24 cellular contexts compared by ENCODE assay signal in the genomic region with DNA sequence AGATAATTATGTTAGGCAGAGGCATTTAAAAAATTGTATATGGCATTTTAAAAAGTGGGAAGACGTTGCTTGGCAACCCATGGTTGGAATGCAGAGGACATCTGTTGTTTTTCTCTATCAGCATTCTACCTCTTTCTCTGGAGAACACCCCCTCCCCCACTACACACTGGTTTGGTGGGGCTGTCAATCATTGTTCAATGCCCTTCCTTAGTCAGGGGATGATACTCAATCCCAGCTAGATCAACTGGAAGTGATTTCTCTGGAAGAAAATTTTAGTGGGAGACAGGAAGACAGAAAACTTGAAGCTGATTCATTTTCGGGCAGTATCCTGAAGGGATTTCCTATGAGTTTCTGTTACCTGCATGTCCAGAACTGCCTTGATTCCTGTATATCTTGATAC. TPM values are rescaled to one million over a fixed set of nuclear protein-coding genes. Genes with fewer than 3 reads are reported as not detected.
A peak's percentile ranks its signal among the peaks of the same experiment; 100 is the strongest.
DNase-seq lines count a peak whose midpoint lies in the region; ATAC-seq, FAIRE-seq and TF ChIP-seq lines count a peak whose summit lies in the region.
"Had no signal": no experiment of that assay in that cellular context is flagged by ENCODE, and none has a peak within 500 bp of the region (broad histone marks: within the 10 kb centered on the region; RNA-seq: fewer than 3 reads in every experiment).

No MANE protein-coding gene starts in this region.

- no TSS peak for BruUV-seq in K562 (replicated peaks; lab: Mats Ljungman, UMichigan)

- peaks cover 19% of the 10 kb centered on the region for H3K9me3 Mint-ChIP-seq in mesothelial cell of epicardium
- H3K9me3 Mint-ChIP-seq: activated CD4-positive, alpha-beta memory T cell treated with anti-CD3 and anti-CD28 coated beads, Interleukin-2, amount 10 ng/mL, durations not matched to agents 7 days and 5 days; activated naive CD4-positive, alpha-beta T cell treated with anti-CD3 and anti-CD28 coated beads, Interleukin-2, amount 50 U/mL, for 24 hours; activated T-cell treated with anti-CD3 and anti-CD28 coated beads, Interleukin-2, amount 50 U/mL, for 24 hours; H9; T-helper 1 cell treated with Interleukin-12 subunit alpha and Interleukin-12 subunit beta and Interleukin-4 antibody, amounts not matched to agents 30 μg/mL and 1 μg/mL, for 36 hours; WTC11 had no signal

- H3K27me3 Mint-ChIP-seq in mesothelial cell of epicardium (ENCODE audit: low read depth), result no peaks in the 10 kb centered on the region
- H3K27me3 Mint-ChIP-seq: activated naive CD4-positive, alpha-beta T cell treated with anti-CD3 and anti-CD28 coated beads, Interleukin-2, amount 50 U/mL, for 24 hours; activated T-cell treated with anti-CD3 and anti-CD28 coated beads, Interleukin-2, amount 50 U/mL, for 24 hours; CD4-positive, alpha-beta memory T cell had no signal

- no peak overlapping the region for H2AFZ ChIP-seq in K562 (ENCODE audit: low read depth, low read length)

- TF ChIP-seq POLR2A in K562 (conservative IDR thresholded peaks at IDR 0.05) (no peak), esophagus squamous epithelium (IDR thresholded peaks at IDR 0.05) (no peak)

- H3K9me3 ChIP-seq in K562 (replicated peaks; ENCODE audit: control insufficient read depth, insufficient read depth, low read depth, low read length) (no peaks in the 10 kb centered on the region), esophagus squamous epithelium (no peaks in the 10 kb centered on the region)
- H3K9me3 ChIP-seq: gastroesophageal sphincter, ovary, right lobe of liver had no signal

- WGBS in K562 (ENCODE audit: insufficient coverage, low coverage, missing lambda C conversion rate), result 5% methylated on average over 2 of the region's 2 CpGs
- 22 to 43% methylated on average over 2 of the region's 2 CpGs for WGBS in esophagus squamous epithelium, 2 donors

- no peaks in the 10 kb centered on the region for H3K79me2 ChIP-seq in K562 (ENCODE audit: control insufficient read depth, insufficient read depth, low read length)

- H3K36me3 Mint-ChIP-seq in mesothelial cell of epicardium, result no peaks in the 10 kb centered on the region
- H3K36me3 Mint-ChIP-seq: CD4-positive, alpha-beta memory T cell; WTC11 had no signal

- H3K36me3 ChIP-seq in K562 (ENCODE audit: control insufficient read depth, insufficient read depth, low read length) (no peaks in the 10 kb centered on the region), esophagus squamous epithelium (no peaks in the 10 kb centered on the region)
- H3K36me3 ChIP-seq: gastroesophageal sphincter, left lung, ovary, right lobe of liver had no signal

- TF ChIP-seq EP300 in K562 (IDR thresholded peaks at IDR 0.05; ENCODE audit: low read length), result no peak

- ATAC-seq in K562 (no peak), HG03045 (IDR thresholded peaks at IDR 0.05; ENCODE audit: unreplicated experiment) (no peak), HG03457 (IDR thresholded peaks at IDR 0.05; ENCODE audit: unreplicated experiment) (no peak)
- ATAC-seq: gastroesophageal sphincter, left lung, right lobe of liver, WTC11 had no signal

- TF ChIP-seq CTCF in K562 (IDR thresholded peaks at IDR 0.05 in 2 of 3, conservative IDR thresholded peaks at IDR 0.05 in 1 of 3; ENCODE audit: insufficient read depth in 2 of 3, low read depth in 1 of 3, low read length in 3 of 3), result no peak
- TF ChIP-seq CTCF in mesothelial cell of epicardium (IDR thresholded peaks at IDR 0.05; ENCODE audit: unreplicated experiment), result no peak
- no peak for TF ChIP-seq CTCF in esophagus squamous epithelium (IDR thresholded peaks at IDR 0.05)

- peaks cover 0 to 3% of the 10 kb centered on the region in 2 experiments; a peak in 3 of 5 replicates for H3K27me3 ChIP-seq in K562 (ENCODE audit: control insufficient read depth in 2 of 2, insufficient read depth in 2 of 2, low read length in 2 of 2)
- no peaks in the 10 kb centered on the region for H3K27me3 ChIP-seq in esophagus squamous epithelium
- H3K27me3 ChIP-seq: gastroesophageal sphincter, left lung, ovary, right lobe of liver had no signal

- TF ChIP-seq RAD21 in K562 (CRISPR knock-in tag; conservative IDR thresholded peaks at IDR 0.05 in 1 of 2, IDR thresholded peaks at IDR 0.05 in 1 of 2), result no peak

- peak overlapping the region; percentile 94 for H3K27ac Mint-ChIP-seq in mesothelial cell of epicardium
- H3K27ac Mint-ChIP-seq: activated CD4-positive, alpha-beta memory T cell treated with anti-CD3 and anti-CD28 coated beads, Interleukin-2, amount 10 ng/mL, durations not matched to agents 7 days and 5 days; activated naive CD4-positive, alpha-beta T cell treated with anti-CD3 and anti-CD28 coated beads, Interleukin-2, amount 50 U/mL, for 24 hours; activated T-cell treated with anti-CD3 and anti-CD28 coated beads, Interleukin-2, amount 50 U/mL, for 24 hours; CD4-positive, alpha-beta memory T cell; H9; T-helper 1 cell treated with Interleukin-12 subunit alpha and Interleukin-12 subunit beta and Interleukin-4 antibody, amounts not matched to agents 30 μg/mL and 1 μg/mL, for 36 hours; WTC11 had no signal

- CTCF ChIA-PET in K562 (lab: Yijun Ruan, JAX; ENCODE audit: low intra/inter-chr PET ratio), result no interaction called here

- H3K4me3 Mint-ChIP-seq in mesothelial cell of epicardium, result no peak overlapping the region
- H3K4me3 Mint-ChIP-seq: activated CD4-positive, alpha-beta memory T cell treated with anti-CD3 and anti-CD28 coated beads, Interleukin-2, amount 10 ng/mL, durations not matched to agents 7 days and 5 days; activated naive CD4-positive, alpha-beta T cell treated with anti-CD3 and anti-CD28 coated beads, Interleukin-2, amount 50 U/mL, for 24 hours; activated T-cell treated with anti-CD3 and anti-CD28 coated beads, Interleukin-2, amount 50 U/mL, for 24 hours; CD4-positive, alpha-beta memory T cell; H9; T-helper 1 cell treated with Interleukin-12 subunit alpha and Interleukin-12 subunit beta and Interleukin-4 antibody, amounts not matched to agents 30 μg/mL and 1 μg/mL, for 36 hours; WTC11 had no signal

- intact Hi-C loops in K562 (cut with micrococcal nuclease), result no loop called here
- intact Hi-C loops in esophagus squamous epithelium (cut with DNase I), result no loop called here

- no peak for FAIRE-seq in K562 (lab: Jason Lieb, UNC)
- FAIRE-seq: endothelial cell of umbilical vein had no signal

- H3K4me3 ChIP-seq in K562 (no peak overlapping the region), esophagus squamous epithelium (no peak overlapping the region)
- H3K4me3 ChIP-seq: gastroesophageal sphincter, left lung, ovary, right lobe of liver had no signal

- H3K9ac ChIP-seq in K562 (ENCODE audit: insufficient read depth in 1 of 2, low read depth in 2 of 2, low read length in 2 of 2), result no peak overlapping the region

- H3K4me2 ChIP-seq in K562 (ENCODE audit: insufficient read depth, low read length), result no peak overlapping the region

- peaks cover 17% of the 10 kb centered on the region for H3K4me1 Mint-ChIP-seq in mesothelial cell of epicardium
- H3K4me1 Mint-ChIP-seq: activated naive CD4-positive, alpha-beta T cell treated with anti-CD3 and anti-CD28 coated beads, Interleukin-2, amount 50 U/mL, for 24 hours had no signal

- H3K9me1 ChIP-seq in K562 (ENCODE audit: control insufficient read depth, insufficient read depth, low read length), result no peaks in the 10 kb centered on the region

- in situ Hi-C loops in K562 (cut with MboI), result no loop called here

- H3K4me1 ChIP-seq in K562 (replicated peaks in 1 of 2; ENCODE audit: control insufficient read depth in 2 of 2, insufficient read depth in 2 of 2, low read length in 2 of 2) (no peaks in the 10 kb centered on the region), esophagus squamous epithelium (peaks cover 0 to 12% (median 0%) of the 10 kb centered on the region in 3 donors)
- H3K4me1 ChIP-seq: left lung, right lobe of liver had no signal

- H4K20me1 ChIP-seq in K562 (replicated peaks; ENCODE audit: control insufficient read depth, insufficient read depth, low read length), result no peaks in the 10 kb centered on the region

- peak; percentile 39 for DNase-seq in ELF-1 (ENCODE audit: low read depth, low spot score)
- peak; percentile 64 for DNase-seq in NCI-H446 treated with DMSO at 0.1 percent for 48 hours (lab: John Stamatoyannopoulos, UW)
- peak in 1 of 4 experiments; percentile 29 for DNase-seq in K562 (ENCODE audit: extremely low read depth in 1 of 4, low spot score in 3 of 4)
- DNase-seq in mesothelial cell of epicardium (ENCODE audit: low spot score in 2 of 2, unreplicated experiment in 2 of 2), result no peak
- no peak for DNase-seq in esophagus squamous epithelium (lab: John Stamatoyannopoulos, UW)
- DNase-seq in T-helper 9 cell, result no peak
- DNase-seq: activated CD4-positive, alpha-beta memory T cell treated with anti-CD3 and anti-CD28 coated beads, Interleukin-2, amount 10 ng/mL, durations not matched to agents 7 days and 5 days; activated T-cell treated with anti-CD3 and anti-CD28 coated beads, Interleukin-2, amount 50 U/mL, for 24 hours; CD4-positive, alpha-beta memory T cell; EL; H9; KG1; left lung; NCI-H2107; ovary; right lobe of liver; stimulated activated CD4-positive, alpha-beta T cell treated with anti-CD3 and anti-CD28 coated beads, Interleukin-2, amount 100 ng/mL, for 24 hours had no signal

- H3K27ac ChIP-seq in K562 (ENCODE audit: extremely low read depth, low read depth, low read length) (no peak overlapping the region), esophagus squamous epithelium (no peak overlapping the region)
- H3K27ac ChIP-seq: gastroesophageal sphincter, left lung, ovary, right lobe of liver had no signal

- POLR2A ChIA-PET in K562 (lab: Yijun Ruan, JAX), result interaction anchor here (0.6 kb wide), 2 partner anchors 19 to 841 kb away, joined by 3 to 4 read pairs; no protein-coding TSS in a partner anchor

RNA-seq across cellular contexts. Expression of gene CAP1, which starts 35.7 kb away (rescaled TPM):
- total RNA-seq in K562 (2011; cell fraction: chromatin; rRNA removed; ENCODE audit: low replicate concordance), result 173 and 189 TPM in 2 replicates
- total RNA-seq in K562 (2011; cell fraction: nucleolus; rRNA removed), result 98.9 and 116 TPM in 2 replicates
- 132 and 136 TPM in 2 replicates for total RNA-seq in K562 (2011; cell fraction: nucleoplasm; rRNA removed)
- total RNA-seq in K562 (2014; rRNA removed) (230 and 251 TPM in 2 replicates), K562 (2014; rRNA removed; fragmentation: Illumina TruSeq; extraction: Trizol) (271 and 311 TPM in 2 replicates), K562 (2015; rRNA removed; fragmentation: Illumina TruSeq; extraction: Trizol) (270 and 271 TPM in 2 replicates), K562 (2021) (322 and 339 TPM in 2 replicates), mesothelial cell of epicardium (141 to 146 TPM (median 143 TPM) in 3 replicates), esophagus squamous epithelium (100 to 1,000 TPM; 157 to 282 (median 227) TPM)
- polyA plus RNA-seq in K562 (2011; rRNA removed) (485 and 488 TPM in 2 replicates), K562 (2014; fragmentation: Illumina TruSeq; extraction: Trizol) (310 and 337 TPM in 2 replicates), K562 (2014; fragmentation: Nextera tagmentation; extraction: Ambion mirVana) (100 to 1,000 TPM; 281 to 658 TPM), K562 (2014; rRNA removed) (269 and 277 TPM in 2 replicates)
- 203 and 329 TPM in 2 replicates for polyA plus RNA-seq in K562 (2011; cell fraction: cytosol; rRNA removed)
- 186 and 410 TPM in 2 replicates for polyA plus RNA-seq in K562 (2011; cell fraction: nucleus; rRNA removed)
- polyA plus RNA-seq in K562 (2012), result 338 and 462 TPM in 2 replicates
- polyA minus RNA-seq in K562 (2011; rRNA and poly(A)+ RNA removed), result 462 and 519 TPM in 2 replicates
- 151 and 156 TPM in 2 replicates for polyA minus RNA-seq in K562 (2011; cell fraction: cytosol; rRNA and poly(A)+ RNA removed)
- 47.5 and 121 TPM in 2 replicates for polyA minus RNA-seq in K562 (2011; cell fraction: nucleus; rRNA and poly(A)+ RNA removed)

RNA-seq across cellular contexts. Expression of gene MFSD2A, which starts 49.9 kb away (rescaled TPM):
- 0.46 TPM in 1 of 2 replicates, not detected in the other for total RNA-seq in K562 (2011; cell fraction: chromatin; rRNA removed; ENCODE audit: low replicate concordance)
- 0.67 TPM in 1 of 2 replicates, not detected in the other for total RNA-seq in K562 (2011; cell fraction: nucleolus; rRNA removed)
- 0.37 TPM in 1 of 2 replicates, not detected in the other for total RNA-seq in K562 (2011; cell fraction: nucleoplasm; rRNA removed)
- not detected in 2 replicates for total RNA-seq in K562 (2014; rRNA removed)
- total RNA-seq in K562 (2014; rRNA removed; fragmentation: Illumina TruSeq; extraction: Trizol), result 0.07 TPM in 1 of 2 replicates, not detected in the other
- 0.40 TPM in 1 of 2 replicates, not detected in the other for total RNA-seq in K562 (2015; rRNA removed; fragmentation: Illumina TruSeq; extraction: Trizol)
- total RNA-seq in K562 (2021), result 0.18 and 0.33 TPM in 2 replicates
- 0.06 and 0.19 TPM in 2 replicates for polyA plus RNA-seq in K562 (2011; rRNA removed)
- 0.10 and 0.13 TPM in 2 replicates for polyA plus RNA-seq in K562 (2011; cell fraction: cytosol; rRNA removed)
- 0.51 and 0.67 TPM in 2 replicates for polyA plus RNA-seq in K562 (2011; cell fraction: nucleus; rRNA removed)
- polyA plus RNA-seq in K562 (2012), result 0.04 and 0.14 TPM in 2 replicates
- polyA plus RNA-seq in K562 (2014; fragmentation: Illumina TruSeq; extraction: Trizol), result 0.11 and 0.15 TPM in 2 replicates
- not detected for polyA plus RNA-seq in K562 (2014; fragmentation: Nextera tagmentation; extraction: Ambion mirVana)
- polyA plus RNA-seq in K562 (2014; rRNA removed), result not detected in 2 replicates
- 0.35 TPM in 1 of 2 replicates, not detected in the other for polyA minus RNA-seq in K562 (2011; rRNA and poly(A)+ RNA removed)
- not detected in 2 replicates for polyA minus RNA-seq in K562 (2011; cell fraction: cytosol; rRNA and poly(A)+ RNA removed)
- polyA minus RNA-seq in K562 (2011; cell fraction: nucleus; rRNA and poly(A)+ RNA removed), result 0.78 TPM in 1 of 2 replicates, not detected in the other
- total RNA-seq in mesothelial cell of epicardium, result 5.7 to 6.9 TPM (median 6.1 TPM) in 3 replicates
- 10 to 100 TPM; 20.4 to 49.1 (median 30.8) TPM for total RNA-seq in esophagus squamous epithelium

Comparison
In these comparisons a context has a peak if more than half of its experiments do, and no peak if none do; other contexts are left out.
1. DNase-seq: peak in ELF-1 (single experiment) and NCI-H446 treated with DMSO at 0.1 percent for 48 hours (single experiment); none in mesothelial cell of epicardium (0 of 2), esophagus squamous epithelium (single experiment) and T-helper 9 cell (single experiment).